ENCODE assay signal across 6 cellular contexts in the genomic region with DNA sequence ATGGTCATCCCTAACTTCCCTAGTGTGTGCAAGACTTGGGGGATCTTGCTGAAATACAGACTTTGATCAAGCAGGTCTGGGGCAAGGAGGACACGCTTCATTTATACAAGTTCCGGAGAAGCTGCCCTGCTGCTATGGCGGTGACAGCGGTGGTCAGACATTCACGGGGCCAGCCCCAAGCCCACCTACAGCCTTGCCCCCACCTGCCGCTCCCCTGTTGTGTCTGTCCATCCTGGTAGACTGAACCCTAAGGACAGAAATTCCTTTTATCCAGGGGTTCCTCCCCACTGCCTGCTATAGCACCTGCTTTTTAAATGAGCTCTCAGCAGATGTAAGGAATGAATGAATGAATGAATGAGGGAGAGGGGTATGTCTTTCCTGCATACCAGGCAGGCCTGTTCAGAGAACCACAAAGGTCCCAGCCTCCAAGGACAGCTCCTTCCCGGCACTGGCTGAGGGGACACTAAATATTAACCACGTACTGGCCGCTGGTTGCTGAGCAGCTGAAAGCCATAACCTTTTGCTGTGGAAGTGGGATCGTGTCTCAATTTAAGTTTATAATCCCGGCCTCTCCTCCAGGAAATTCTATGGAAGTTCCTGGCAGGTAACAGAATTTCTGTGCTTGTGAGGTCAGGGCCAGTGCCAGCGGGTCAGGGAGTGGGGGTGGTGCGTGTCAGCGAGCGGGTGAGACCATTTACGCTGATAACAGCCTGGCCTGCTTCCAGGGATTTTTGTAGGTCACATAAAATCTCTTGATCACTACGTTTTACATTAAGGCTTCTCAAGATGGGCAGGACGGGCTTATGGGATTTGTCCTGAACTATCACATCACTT. TPM values are rescaled to one million over a fixed set of nuclear protein-coding genes. Genes with fewer than 3 reads are reported as not detected.
DNase-seq lines count a peak whose midpoint lies in the region; ATAC-seq and TF ChIP-seq lines count a peak whose summit lies in the region.

No MANE protein-coding gene starts in this region.

- no peak for ATAC-seq in HG03097 (IDR thresholded peaks at IDR 0.05; ENCODE audit: low FRiP score, unreplicated experiment)

- no peak overlapping the region for H3K9ac ChIP-seq in MM.1S (ENCODE audit: low read length)

- H3K9me3 ChIP-seq in MM.1S (replicated peaks; ENCODE audit: insufficient read depth, low read length) = no peaks in the 10 kb centered on the region

- no peak overlapping the region for H3K4me3 ChIP-seq in MM.1S (ENCODE audit: low read length)

- H2AFZ ChIP-seq in MM.1S (ENCODE audit: low read length) = no peak overlapping the region

- H3K27ac ChIP-seq in MM.1S (ENCODE audit: low read length) = no peak overlapping the region

- no peak overlapping the region for H3K4me2 ChIP-seq in MM.1S (ENCODE audit: low read depth, low read length)

- no peaks in the 10 kb centered on the region for H3K36me3 ChIP-seq in MM.1S (replicated peaks; ENCODE audit: insufficient read depth, low read length)

- peaks cover 1% of the 10 kb centered on the region for H3K27me3 Mint-ChIP-seq in HFFc6 (ENCODE audit: insufficient read depth)
- H3K27me3 Mint-ChIP-seq in MCF 10A (ENCODE audit: insufficient read depth, unreplicated experiment) = no peaks in the 10 kb centered on the region
- no peaks in the 10 kb centered on the region for H3K27me3 Mint-ChIP-seq in nephron (ENCODE audit: low read depth)

- POLR2A ChIA-PET in MCF 10A (lab: Yijun Ruan, JAX) = interaction anchor here (0.7 to 1.6 kb wide), 6 partner anchors 16 to 285 kb away, joined by 3 to 5 read pairs (median 4); a partner anchor contains a TSS

- H3K9me2 ChIP-seq in MM.1S (replicated peaks; ENCODE audit: insufficient read depth, low read length) = no peaks in the 10 kb centered on the region

- no peaks in the 10 kb centered on the region; the same call in 1 of the 2 replicates for H4K20me1 ChIP-seq in MM.1S (ENCODE audit: insufficient read depth, low read length)

- H3K9me3 Mint-ChIP-seq in HFFc6 = no peaks in the 10 kb centered on the region
- H3K9me3 Mint-ChIP-seq in MCF 10A (ENCODE audit: unreplicated experiment) = no peaks in the 10 kb centered on the region
- no peaks in the 10 kb centered on the region for H3K9me3 Mint-ChIP-seq in nephron

- H3K36me3 Mint-ChIP-seq in HFFc6 (ENCODE audit: low read depth) = no peaks in the 10 kb centered on the region; the same call in 1 of the 2 replicates
- peaks cover 26% of the 10 kb centered on the region for H3K36me3 Mint-ChIP-seq in MCF 10A (ENCODE audit: insufficient read depth, unreplicated experiment)
- H3K36me3 Mint-ChIP-seq in nephron (ENCODE audit: low read depth) = peaks cover 7% of the 10 kb centered on the region

- no peaks in the 10 kb centered on the region for H3K27me3 ChIP-seq in MM.1S (replicated peaks; ENCODE audit: insufficient read depth, low read length)

- H3K27ac Mint-ChIP-seq in HFFc6 = peak overlapping the region; percentile 98
- H3K27ac Mint-ChIP-seq in MCF 10A (ENCODE audit: low read depth, unreplicated experiment) = peak overlapping the region; percentile 75
- H3K27ac Mint-ChIP-seq in nephron = peak overlapping the region; percentile 98 to 99 (median 99)

- DNase-seq in HFFc6 (no peak), MCF 10A (ENCODE audit: unreplicated experiment) (no peak), MM.1S (no peak), middle frontal gyrus (ENCODE audit: extremely low spot score, low spot score) (no peak)

- H3K4me3 Mint-ChIP-seq in HFFc6 = peak overlapping the region; percentile 77
- H3K4me3 Mint-ChIP-seq in MCF 10A (ENCODE audit: unreplicated experiment) = no peak overlapping the region
- peak overlapping the region; percentile 50 to 60 (median 54) for H3K4me3 Mint-ChIP-seq in nephron

- no peak for TF ChIP-seq CTCF in HFFc6 (IDR thresholded peaks at IDR 0.05)
- TF ChIP-seq CTCF in MCF 10A (IDR thresholded peaks at IDR 0.05; ENCODE audit: unreplicated experiment) = no peak
- no peak for TF ChIP-seq CTCF in nephron (IDR thresholded peaks at IDR 0.05; ENCODE audit: unreplicated experiment in 3 of 3)
- TF ChIP-seq CTCF in MM.1S (IDR thresholded peaks at IDR 0.05; ENCODE audit: low read length) = no peak

- peaks cover 65% of the 10 kb centered on the region for H3K4me1 Mint-ChIP-seq in HFFc6 (ENCODE audit: low read depth)
- peaks cover 12% of the 10 kb centered on the region for H3K4me1 Mint-ChIP-seq in MCF 10A (ENCODE audit: insufficient read depth, unreplicated experiment)
- peaks cover 67% of the 10 kb centered on the region for H3K4me1 Mint-ChIP-seq in nephron

- intact Hi-C loops in MCF 10A (cut with micrococcal nuclease) = loop anchor here (5.0 kb wide), 1 partner anchor 81 kb away; a partner anchor contains a TSS

- peaks cover 11% of the 10 kb centered on the region; the same call in 1 of the 2 replicates for H3F3A ChIP-seq in MM.1S (ENCODE audit: insufficient read depth, low read length)

- no TSS peak for BruUV-seq in MCF 10A (replicated peaks; lab: Mats Ljungman, UMichigan)

- CTCF ChIA-PET in MCF 10A (lab: Yijun Ruan, JAX) = interaction anchor here (0.6 to 7.5 kb wide), 11 partner anchors 8 to 156 kb away, joined by 3 to 176 read pairs (median 4); a partner anchor contains a TSS

- H3K79me2 ChIP-seq in MM.1S (ENCODE audit: low read length) = peaks cover 44% of the 10 kb centered on the region

- H3K4me1 ChIP-seq in MM.1S (ENCODE audit: low read length) = peaks cover 11% of the 10 kb centered on the region; the same call in 1 of the 2 replicates

RNA-seq across cellular contexts. Expression of a gene that starts 27.1 kb away (rescaled TPM):
- 1 to 10 TPM in 2 of 6 experiments, under 1 TPM in 4; 0.61 to 1.3 (median 0.92) TPM for total RNA-seq in HFFc6 (2021; fragmentation: NEBNext Ultra II Directional; extraction: Animal tissue kit (Norgen Biotek cat#: 25700))
- total RNA-seq in MCF 10A (2022) = 4.8 and 6.6 TPM in 2 replicates

RNA-seq across cellular contexts. Expression of a gene that starts 27.8 kb away (rescaled TPM):
- total RNA-seq in HFFc6 (2021; fragmentation: NEBNext Ultra II Directional; extraction: Animal tissue kit (Norgen Biotek cat#: 25700)) = 100 to 1,000 TPM; 266 to 393 (median 323) TPM
- 354 and 393 TPM in 2 replicates for total RNA-seq in MCF 10A (2022)

RNA-seq across cellular contexts. Expression of a gene that starts 40.5 kb away (rescaled TPM):
- total RNA-seq in HFFc6 (2021; fragmentation: NEBNext Ultra II Directional; extraction: Animal tissue kit (Norgen Biotek cat#: 25700)) = 1 to 10 TPM; 1.4 to 2.5 (median 2.0) TPM
- 11.9 and 21.7 TPM in 2 replicates for total RNA-seq in MCF 10A (2022)

RNA-seq across cellular contexts. Expression of a gene that starts 49.8 kb away (rescaled TPM):
- under 1 TPM; 0.09 to 0.28 (median 0.15) TPM for total RNA-seq in HFFc6 (2021; fragmentation: NEBNext Ultra II Directional; extraction: Animal tissue kit (Norgen Biotek cat#: 25700))
- 0.12 and 0.29 TPM in 2 replicates for total RNA-seq in MCF 10A (2022)
